Comparison of ENCODE assay signal across 8 cellular contexts in the genomic region with DNA sequence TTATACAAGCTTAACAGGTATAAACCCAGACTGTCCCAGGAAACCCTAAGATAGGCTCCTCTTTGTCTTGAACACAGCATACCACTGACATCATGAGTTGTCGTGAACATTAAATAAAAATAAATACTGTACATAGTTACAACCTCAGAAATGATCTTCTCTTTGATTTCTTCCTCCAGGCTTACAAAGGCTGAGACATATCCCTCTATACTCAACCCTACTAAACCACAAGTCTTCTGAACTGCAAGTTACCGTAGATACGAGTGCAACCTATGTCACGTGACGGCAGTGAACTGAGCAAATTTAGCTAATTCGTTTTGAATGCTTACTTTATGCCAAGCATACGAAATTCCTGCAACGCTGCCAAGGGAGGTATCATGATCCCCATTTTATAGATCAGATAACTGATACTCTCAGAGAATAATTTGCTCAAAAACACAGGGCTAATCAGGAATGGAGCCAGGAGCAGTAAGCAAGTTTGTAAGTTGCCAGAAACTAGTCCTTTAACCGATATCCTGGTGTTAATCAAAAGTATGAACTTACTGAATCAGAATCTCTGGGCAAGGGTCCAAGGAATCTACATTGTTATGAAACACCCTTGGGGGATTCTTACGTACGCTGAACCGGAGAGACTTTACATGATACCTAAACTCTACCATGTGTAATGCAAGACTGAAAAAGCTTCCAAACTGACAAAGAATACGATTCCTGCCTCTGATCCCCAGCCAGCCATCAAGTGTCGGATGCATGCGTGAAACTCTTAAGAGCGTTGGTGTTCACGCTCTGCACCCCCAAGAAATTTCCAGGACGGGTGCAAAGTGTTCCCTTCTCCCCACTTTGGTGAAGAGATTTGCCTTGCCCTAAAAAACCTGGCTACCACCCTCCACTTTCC.
A peak's percentile ranks its signal among the peaks of the same experiment; 100 is the strongest.
DNase-seq lines count a peak whose midpoint lies in the region; ATAC-seq and TF ChIP-seq lines count a peak whose summit lies in the region.

No MANE protein-coding gene starts in this region.

- no peak overlapping the region for H3K4me3 ChIP-seq in astrocyte of the cerebellum (ENCODE audit: low read depth, low read length)

- H3K27ac Mint-ChIP-seq in natural killer cell treated with Interleukin-12 subunit alpha and Interleukin-12 subunit beta and Interleukin-15 and Interleukin-18, amount 100 ng/mL, for 72 hours: peak overlapping the region; percentile 30 to 81

- ATAC-seq in natural killer cell treated with Interleukin-12 subunit alpha and Interleukin-12 subunit beta and Interleukin-15 and Interleukin-18, amount 100 ng/mL, for 72 hours: peak in 1 of 2 donors; percentile 54
- no peak for ATAC-seq in HG03571 (IDR thresholded peaks at IDR 0.05; ENCODE audit: unreplicated experiment)

- peak overlapping the region; percentile 36 for H3K4me3 Mint-ChIP-seq in natural killer cell treated with Interleukin-12 subunit alpha and Interleukin-12 subunit beta and Interleukin-15 and Interleukin-18, amount 100 ng/mL, for 72 hours

- no peaks in the 10 kb centered on the region for H3K27me3 Mint-ChIP-seq in natural killer cell treated with Interleukin-12 subunit alpha and Interleukin-12 subunit beta and Interleukin-15 and Interleukin-18, amount 100 ng/mL, for 72 hours

- TF ChIP-seq CTCF in astrocyte of the cerebellum (IDR thresholded peaks at IDR 0.05; ENCODE audit: low read depth, low read length, missing control alignments): no peak

- DNase-seq in CD1c-positive myeloid dendritic cell (ENCODE audit: extremely low spot score) (peak; percentile 49), NCI-H2196 treated with DMSO at 0.1 percent for 48 hours (lab: John Stamatoyannopoulos, UW; ENCODE audit: unreplicated experiment) (peak; percentile 27), astrocyte of the cerebellum (ENCODE audit: low read depth) (peak; percentile 94), ureter (ENCODE audit: low spot score) (no peak), NCI-H1105 treated with DMSO at 0.1 percent for 48 hours (lab: John Stamatoyannopoulos, UW) (no peak), UCSD-AML1 (lab: John Stamatoyannopoulos, UW; ENCODE audit: unreplicated experiment) (no peak)
- no peak for DNase-seq in natural killer cell treated with Interleukin-12 subunit alpha and Interleukin-12 subunit beta and Interleukin-15 and Interleukin-18, amount 100 ng/mL, for 72 hours (ENCODE audit: low spot score)

- H3K36me3 Mint-ChIP-seq in natural killer cell treated with Interleukin-12 subunit alpha and Interleukin-12 subunit beta and Interleukin-15 and Interleukin-18, amount 100 ng/mL, for 72 hours: peaks cover 5% of the 10 kb centered on the region

- peaks cover 3% of the 10 kb centered on the region for H3K9me3 Mint-ChIP-seq in natural killer cell treated with Interleukin-12 subunit alpha and Interleukin-12 subunit beta and Interleukin-15 and Interleukin-18, amount 100 ng/mL, for 72 hours

- in situ Hi-C loops in astrocyte of the cerebellum (cut with HindIII; ENCODE audit: low sequenced_read_pairs): loop anchor here (5.0 to 10.0 kb wide), 3 partner anchors 50 to 108 kb away; a partner anchor contains a TSS

- H3K4me1 Mint-ChIP-seq in natural killer cell treated with Interleukin-12 subunit alpha and Interleukin-12 subunit beta and Interleukin-15 and Interleukin-18, amount 100 ng/mL, for 72 hours (ENCODE audit: low read depth in 2 of 2): peaks cover 73 to 88% of the 10 kb centered on the region in 2 donors

Comparison
In these comparisons a context has a peak if more than half of its experiments do, and no peak if none do; other contexts are left out.
1. DNase-seq: peak in CD1c-positive myeloid dendritic cell (single experiment), NCI-H2196 treated with DMSO at 0.1 percent for 48 hours (single experiment) and astrocyte of the cerebellum (single experiment); none in natural killer cell treated with Interleukin-12 subunit alpha and Interleukin-12 subunit beta and Interleukin-15 and Interleukin-18, amount 100 ng/mL, for 72 hours (single experiment), ureter (single experiment), NCI-H1105 treated with DMSO at 0.1 percent for 48 hours (single experiment) and UCSD-AML1 (single experiment).